ENCODE assay signal across 8 cellular contexts in genomic region chr5:139517683-139518564, GRCh38. TPM values are rescaled to one million over a fixed set of nuclear protein-coding genes. Genes with fewer than 3 reads are reported as not detected.
DNase-seq lines count a peak whose midpoint lies in the region; ATAC-seq and TF ChIP-seq lines count a peak whose summit lies in the region.

No MANE protein-coding gene starts in this region.

- H3K9me3 ChIP-seq in Peyer's patch, result no peaks in the 10 kb centered on the region

- TF ChIP-seq CTCF in Peyer's patch (IDR thresholded peaks at IDR 0.05) (peak; percentile 96 to 100 (median 98)), fibroblast of the aortic adventitia (IDR thresholded peaks at IDR 0.05; ENCODE audit: insufficient read depth, low read length) (peak; percentile 85), nephron progenitor cell (IDR thresholded peaks at IDR 0.05) (peak; percentile 98)

- DNase-seq in DMS53 treated with DMSO at 0.1 percent for 48 hours (lab: John Stamatoyannopoulos, UW; ENCODE audit: unreplicated experiment) (peak; percentile 80), HuH-7 (ENCODE audit: low spot score) (peak; percentile 87), Peyer's patch (peak; percentile 87 to 95 (median 95)), fibroblast of the aortic adventitia (ENCODE audit: low read depth) (peak; percentile 82), nephron progenitor cell (peak; percentile 95)
- peak; percentile 92 for DNase-seq in stimulated activated naive CD8-positive, alpha-beta T cell treated with anti-CD3 and anti-CD28 coated beads, Interleukin-15, amount 100 ng/mL, for 72 hours

- H3K4me1 ChIP-seq in Peyer's patch, result peaks cover 0 to 3% (median 0%) of the 10 kb centered on the region in 4 donors

- no peaks in the 10 kb centered on the region for H3K27me3 ChIP-seq in Peyer's patch

- peak; percentile 89 for ATAC-seq in GM21515 (IDR thresholded peaks at IDR 0.05; ENCODE audit: unreplicated experiment)
- peak; percentile 88 for ATAC-seq in activated T-helper 17 cell treated with anti-CD3 and anti-CD28 coated beads, Interleukin-2, amount 50 U/mL, for 72 hours (replicated peaks)
- peak; percentile 95 for ATAC-seq in stimulated activated naive CD8-positive, alpha-beta T cell treated with anti-CD3 and anti-CD28 coated beads, Interleukin-15, amount 100 ng/mL, for 72 hours

- no peaks in the 10 kb centered on the region for H3K27me3 Mint-ChIP-seq in activated T-helper 17 cell treated with anti-CD3 and anti-CD28 coated beads, Interleukin-2, amount 50 U/mL, for 72 hours
- peaks cover 18% of the 10 kb centered on the region for H3K27me3 Mint-ChIP-seq in nephron progenitor cell (ENCODE audit: low read depth, poor library complexity)
- no peaks in the 10 kb centered on the region for H3K27me3 Mint-ChIP-seq in stimulated activated naive CD8-positive, alpha-beta T cell treated with anti-CD3 and anti-CD28 coated beads, Interleukin-15, amount 100 ng/mL, for 72 hours

- no peaks in the 10 kb centered on the region for H3K36me3 ChIP-seq in Peyer's patch

- H3K27ac ChIP-seq in Peyer's patch, result peak overlapping the region; percentile 80 to 87 (median 82)

- H3K4me3 ChIP-seq in Peyer's patch (peak overlapping the region; percentile 51 to 75 (median 62)), fibroblast of the aortic adventitia (ENCODE audit: low read depth, low read length) (peak overlapping the region; percentile 74)

- H3K36me3 Mint-ChIP-seq in activated T-helper 17 cell treated with anti-CD3 and anti-CD28 coated beads, Interleukin-2, amount 50 U/mL, for 72 hours (ENCODE audit: low read depth), result no peaks in the 10 kb centered on the region
- no peaks in the 10 kb centered on the region for H3K36me3 Mint-ChIP-seq in nephron progenitor cell (ENCODE audit: low read depth)

- peak overlapping the region; percentile 82 for H3K4me3 Mint-ChIP-seq in activated T-helper 17 cell treated with anti-CD3 and anti-CD28 coated beads, Interleukin-2, amount 50 U/mL, for 72 hours
- H3K4me3 Mint-ChIP-seq in nephron progenitor cell, result peak overlapping the region; percentile 82
- peak overlapping the region; percentile 78 to 97 for H3K4me3 Mint-ChIP-seq in stimulated activated naive CD8-positive, alpha-beta T cell treated with anti-CD3 and anti-CD28 coated beads, Interleukin-15, amount 100 ng/mL, for 72 hours

- TF ChIP-seq POLR2A in Peyer's patch (IDR thresholded peaks at IDR 0.05), result peak; percentile 27 to 62

- H3K4me1 Mint-ChIP-seq in activated T-helper 17 cell treated with anti-CD3 and anti-CD28 coated beads, Interleukin-2, amount 50 U/mL, for 72 hours, result peaks cover 30% of the 10 kb centered on the region
- H3K4me1 Mint-ChIP-seq in nephron progenitor cell, result peaks cover 23% of the 10 kb centered on the region
- peaks cover 36% of the 10 kb centered on the region for H3K4me1 Mint-ChIP-seq in stimulated activated naive CD8-positive, alpha-beta T cell treated with anti-CD3 and anti-CD28 coated beads, Interleukin-15, amount 100 ng/mL, for 72 hours

- no peaks in the 10 kb centered on the region for H3K9me3 Mint-ChIP-seq in activated T-helper 17 cell treated with anti-CD3 and anti-CD28 coated beads, Interleukin-2, amount 50 U/mL, for 72 hours
- H3K9me3 Mint-ChIP-seq in nephron progenitor cell, result no peaks in the 10 kb centered on the region
- H3K9me3 Mint-ChIP-seq in stimulated activated naive CD8-positive, alpha-beta T cell treated with anti-CD3 and anti-CD28 coated beads, Interleukin-15, amount 100 ng/mL, for 72 hours, result no peaks in the 10 kb centered on the region

- H3K27ac Mint-ChIP-seq in activated T-helper 17 cell treated with anti-CD3 and anti-CD28 coated beads, Interleukin-2, amount 50 U/mL, for 72 hours, result peak overlapping the region; percentile 91
- peak overlapping the region; percentile 97 for H3K27ac Mint-ChIP-seq in nephron progenitor cell
- H3K27ac Mint-ChIP-seq in stimulated activated naive CD8-positive, alpha-beta T cell treated with anti-CD3 and anti-CD28 coated beads, Interleukin-15, amount 100 ng/mL, for 72 hours, result peak overlapping the region; percentile 93 to 95

RNA-seq across cellular contexts. Expression of gene STING1, which starts 35.4 kb away (rescaled TPM):
- 10 to 100 TPM in 3 of 4 donors, 1 to 10 TPM in 1; 9.5 to 48.7 (median 18.0) TPM for total RNA-seq in Peyer's patch
- total RNA-seq in activated T-helper 17 cell treated with anti-CD3 and anti-CD28 coated beads, Interleukin-2, amount 50 U/mL, for 72 hours, result 100 to 1,000 TPM; 360 to 423 TPM
- 15.0 and 42.1 TPM in 2 replicates for total RNA-seq in fibroblast of the aortic adventitia (ENCODE audit: low replicate concordance)

RNA-seq across cellular contexts. Expression of gene UBE2D2, which starts 43.2 kb away (rescaled TPM):
- total RNA-seq in Peyer's patch, result 10 to 100 TPM; 60.2 to 87.9 (median 70.2) TPM
- total RNA-seq in activated T-helper 17 cell treated with anti-CD3 and anti-CD28 coated beads, Interleukin-2, amount 50 U/mL, for 72 hours, result 100 to 1,000 TPM; 200 to 270 TPM
- total RNA-seq in fibroblast of the aortic adventitia (ENCODE audit: low replicate concordance), result 71.8 and 137 TPM in 2 replicates

RNA-seq across cellular contexts. Expression of gene SMIM33, which starts 47.1 kb away (rescaled TPM):
- total RNA-seq in Peyer's patch, result 1 to 10 TPM in 2 of 4 donors, under 1 TPM in 2; 0.40 to 1.7 (median 0.99) TPM
- total RNA-seq in activated T-helper 17 cell treated with anti-CD3 and anti-CD28 coated beads, Interleukin-2, amount 50 U/mL, for 72 hours, result under 1 TPM; 0.54 to 0.90 TPM
- not detected in 2 replicates for total RNA-seq in fibroblast of the aortic adventitia (ENCODE audit: low replicate concordance)

RNA-seq across cellular contexts. Expression of gene ECSCR, which starts 55.4 kb away (rescaled TPM):
- total RNA-seq in Peyer's patch (10 to 100 TPM in 1 of 4 donors, 1 to 10 TPM in 3; 3.2 to 24.8 (median 7.9) TPM), fibroblast of the aortic adventitia (ENCODE audit: low replicate concordance) (0.36 and 1.1 TPM in 2 replicates)
- 1 to 10 TPM; 3.3 to 4.1 TPM for total RNA-seq in activated T-helper 17 cell treated with anti-CD3 and anti-CD28 coated beads, Interleukin-2, amount 50 U/mL, for 72 hours

Comparison
In these comparisons a context has a peak if more than half of its experiments do, and no peak if none do; other contexts are left out.
1. Peak in every context shown above with its lines: DNase-seq, ATAC-seq, H3K4me3 ChIP-seq and H3K27ac ChIP-seq.